11 cellular contexts compared by ENCODE assay signal in the genomic region with DNA sequence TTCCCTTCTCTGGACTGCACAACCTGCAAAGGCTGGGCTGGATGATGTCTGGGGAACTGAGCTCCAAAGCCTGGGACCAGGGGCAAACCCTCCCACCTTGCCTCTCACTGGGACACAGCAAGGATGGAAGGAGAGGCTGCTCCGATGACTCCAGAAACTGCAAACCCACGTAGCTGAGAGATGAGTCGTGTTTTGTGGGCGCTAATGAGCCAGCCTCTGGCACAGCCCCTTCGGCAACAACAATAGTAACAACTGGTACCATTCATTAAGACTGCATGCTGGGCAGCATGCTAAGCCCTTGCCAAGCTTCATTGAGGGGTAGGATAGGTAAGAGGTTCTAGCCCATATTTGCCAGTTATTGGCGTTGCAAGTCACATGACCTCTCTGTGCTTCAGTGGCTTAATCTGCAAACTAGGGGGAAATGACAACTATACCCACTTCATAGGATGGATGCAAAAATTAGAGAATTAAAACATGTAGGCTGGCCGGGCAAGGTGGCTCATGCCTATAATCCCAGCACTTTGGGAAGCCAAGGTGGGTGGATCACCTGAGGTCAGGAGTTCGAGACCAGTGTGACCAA.
DNase-seq lines count a peak whose midpoint lies in the region; ATAC-seq, FAIRE-seq and TF ChIP-seq lines count a peak whose summit lies in the region.
"Had no signal": no experiment of that assay in that cellular context is flagged by ENCODE, and none has a peak within 500 bp of the region (broad histone marks: within the 10 kb centered on the region; RNA-seq: fewer than 3 reads in every experiment).

No MANE protein-coding gene starts in this region.

- no peak overlapping the region for H2AFZ ChIP-seq in endothelial cell of umbilical vein (ENCODE audit: low read depth, low read length)

- no peaks in the 10 kb centered on the region for H3K9me1 ChIP-seq in endothelial cell of umbilical vein (replicated peaks; ENCODE audit: control insufficient read depth, extremely low read depth, insufficient read depth, low read length)

- H3K9me3 ChIP-seq in endothelial cell of umbilical vein (replicated peaks; ENCODE audit: control insufficient read depth, insufficient read depth, low read length) (no peaks in the 10 kb centered on the region), colonic mucosa (no peaks in the 10 kb centered on the region)

- H3K27me3 ChIP-seq in endothelial cell of umbilical vein (ENCODE audit: control insufficient read depth in 2 of 2, insufficient read depth in 2 of 2, low read length in 2 of 2) (no peaks in the 10 kb centered on the region), colonic mucosa (no peaks in the 10 kb centered on the region)

- no peak for TF ChIP-seq POLR2A in endothelial cell of umbilical vein (IDR thresholded peaks at IDR 0.05; ENCODE audit: low read depth, low read length)

- DNase-seq in GM04504 (ENCODE audit: low read depth) (peak; percentile 34), RWPE1 (ENCODE audit: low spot score) (peak; percentile 80), endothelial cell of umbilical vein (ENCODE audit: low read depth, low spot score) (peak; percentile 21), pons (ENCODE audit: low spot score) (peak; percentile 92), colonic mucosa (no peak), NOMO-1 treated with dmso at 0.1 percent for 144 hours (lab: John Stamatoyannopoulos, UW; ENCODE audit: unreplicated experiment) (no peak)
- DNase-seq in stimulated activated naive CD8-positive, alpha-beta T cell treated with anti-CD3 and anti-CD28 coated beads, Interleukin-15, Interleukin-2, amounts not matched to agents 100 U/mL and 50 U/mL, for 24 hours, result no peak
- DNase-seq: DMS153, Kasumi-1, NCI-H446 treated with DMSO at 0.1 percent for 48 hours had no signal

- peak overlapping the region; percentile 57 for H3K27ac ChIP-seq in RWPE1
- H3K27ac ChIP-seq in endothelial cell of umbilical vein (ENCODE audit: insufficient read depth, low read depth, low read length), result no peak overlapping the region
- H3K27ac ChIP-seq in colonic mucosa, result no peak overlapping the region

- intact Hi-C loops in endothelial cell of umbilical vein (cut with micrococcal nuclease), result no loop called here
- intact Hi-C loops in colonic mucosa (cut with DNase I), result no loop called here

- peak; percentile 72 for FAIRE-seq in endothelial cell of umbilical vein (lab: Jason Lieb, UNC)
- FAIRE-seq: islet of Langerhans had no signal

- H3K9ac ChIP-seq in endothelial cell of umbilical vein (replicated peaks; ENCODE audit: extremely low read depth, insufficient read depth, low read length), result no peak overlapping the region
- H3K9ac ChIP-seq in colonic mucosa (ENCODE audit: low read depth in 2 of 2, low read length in 2 of 2), result no peak overlapping the region

- H3K79me2 ChIP-seq in endothelial cell of umbilical vein (ENCODE audit: control insufficient read depth, insufficient read depth, low read length), result no peaks in the 10 kb centered on the region

- no peaks in the 10 kb centered on the region for H4K20me1 ChIP-seq in endothelial cell of umbilical vein (replicated peaks; ENCODE audit: control insufficient read depth, extremely low read depth, insufficient read depth, low read length)

- CTCF ChIA-PET in RWPE1 (lab: Yijun Ruan, JAX) (interaction anchor here (0.8 to 1.7 kb wide), 2 partner anchors 19 to 37 kb away, joined by 3 to 4 read pairs; no protein-coding TSS in a partner anchor), endothelial cell of umbilical vein (lab: Charles Lee) (interaction anchor here (1.0 to 3.1 kb wide), 5 partner anchors 11 to 142 kb away, joined by 3 to 11 read pairs (median 4); no protein-coding TSS in a partner anchor)

- H3K4me1 ChIP-seq in endothelial cell of umbilical vein (ENCODE audit: control insufficient read depth, extremely low read depth, insufficient read depth, low read length), result peaks cover 2% of the 10 kb centered on the region
- no peaks in the 10 kb centered on the region for H3K4me1 ChIP-seq in colonic mucosa

- no peak overlapping the region for H3K4me2 ChIP-seq in endothelial cell of umbilical vein (ENCODE audit: insufficient read depth, low read length)

- H3K4me3 ChIP-seq in endothelial cell of umbilical vein (replicated peaks in 1 of 3; ENCODE audit: insufficient read depth in 1 of 3, low read depth in 1 of 3, low read length in 3 of 3) (no peak overlapping the region), colonic mucosa (no peak overlapping the region)

- no peaks in the 10 kb centered on the region for H3K36me3 ChIP-seq in endothelial cell of umbilical vein (ENCODE audit: control insufficient read depth in 2 of 2, extremely low read depth in 1 of 2, insufficient read depth in 2 of 2, low read length in 2 of 2)
- no peaks in the 10 kb centered on the region for H3K36me3 ChIP-seq in colonic mucosa

- no peak for ATAC-seq in stimulated activated naive CD8-positive, alpha-beta T cell treated with anti-CD3 and anti-CD28 coated beads, Interleukin-15, Interleukin-2, amounts not matched to agents 100 U/mL and 50 U/mL, for 24 hours

- TF ChIP-seq CTCF in RWPE1 (conservative IDR thresholded peaks at IDR 0.05; ENCODE audit: low read depth) (no peak), endothelial cell of umbilical vein (IDR thresholded peaks at IDR 0.05; ENCODE audit: extremely low read depth in 1 of 2, insufficient read depth in 1 of 2, low read depth in 1 of 2, low read length in 2 of 2) (no peak), colonic mucosa (IDR thresholded peaks at IDR 0.05) (no peak)

- BruUV-seq in endothelial cell of umbilical vein (replicated peaks; lab: Mats Ljungman, UMichigan), result no TSS peak

- dilution Hi-C loops in endothelial cell of umbilical vein (cut with MboI; ENCODE audit: extremely low pct_ligation_motif_present, low sequenced_read_pairs), result loop anchor here (25.0 kb wide), 1 partner anchor 153 kb away; the partner anchor contains the start of gene SH3PXD2A

- POLR2A ChIA-PET in RWPE1 (lab: Yijun Ruan, JAX; ENCODE audit: low non-redundant PET) (no interaction called here), endothelial cell of umbilical vein (lab: Charles Lee) (no interaction called here)

TF ChIP-seq in endothelial cell of umbilical vein, 7 proteins besides CTCF, POLR2A, EP300 and RAD21:
- TF ChIP-seq POLR2AphosphoS5 (IDR thresholded peaks at IDR 0.05; ENCODE audit: insufficient read depth, low read depth, low read length) (no peak), MYC (IDR thresholded peaks at IDR 0.05; ENCODE audit: low read depth, low read length) (no peak), FOS (IDR thresholded peaks at IDR 0.05; ENCODE audit: borderline replicate concordance, insufficient read depth, low read length) (no peak), EZH2 (IDR thresholded peaks at IDR 0.05; ENCODE audit: borderline replicate concordance, low read depth, low read length, severe bottlenecking) (no peak), GATA2 (IDR thresholded peaks at IDR 0.05; ENCODE audit: insufficient read depth, insufficient read length, low read depth, low read length) (no peak), MAX (IDR thresholded peaks at IDR 0.05; ENCODE audit: insufficient read depth, insufficient read length) (no peak), JUN (IDR thresholded peaks at IDR 0.05; ENCODE audit: borderline replicate concordance, insufficient read depth, insufficient read length, low read depth) (no peak)

Comparison
In these comparisons a context has a peak if more than half of its experiments do, and no peak if none do; other contexts are left out.
1. DNase-seq: peak in GM04504 (single experiment), RWPE1 (single experiment), endothelial cell of umbilical vein (single experiment) and pons (single experiment); none in colonic mucosa (single experiment), NOMO-1 treated with dmso at 0.1 percent for 144 hours (single experiment) and stimulated activated naive CD8-positive, alpha-beta T cell treated with anti-CD3 and anti-CD28 coated beads, Interleukin-15, Interleukin-2, amounts not matched to agents 100 U/mL and 50 U/mL, for 24 hours (single experiment).